20 cellular contexts compared by ENCODE assay signal in the genomic region with DNA sequence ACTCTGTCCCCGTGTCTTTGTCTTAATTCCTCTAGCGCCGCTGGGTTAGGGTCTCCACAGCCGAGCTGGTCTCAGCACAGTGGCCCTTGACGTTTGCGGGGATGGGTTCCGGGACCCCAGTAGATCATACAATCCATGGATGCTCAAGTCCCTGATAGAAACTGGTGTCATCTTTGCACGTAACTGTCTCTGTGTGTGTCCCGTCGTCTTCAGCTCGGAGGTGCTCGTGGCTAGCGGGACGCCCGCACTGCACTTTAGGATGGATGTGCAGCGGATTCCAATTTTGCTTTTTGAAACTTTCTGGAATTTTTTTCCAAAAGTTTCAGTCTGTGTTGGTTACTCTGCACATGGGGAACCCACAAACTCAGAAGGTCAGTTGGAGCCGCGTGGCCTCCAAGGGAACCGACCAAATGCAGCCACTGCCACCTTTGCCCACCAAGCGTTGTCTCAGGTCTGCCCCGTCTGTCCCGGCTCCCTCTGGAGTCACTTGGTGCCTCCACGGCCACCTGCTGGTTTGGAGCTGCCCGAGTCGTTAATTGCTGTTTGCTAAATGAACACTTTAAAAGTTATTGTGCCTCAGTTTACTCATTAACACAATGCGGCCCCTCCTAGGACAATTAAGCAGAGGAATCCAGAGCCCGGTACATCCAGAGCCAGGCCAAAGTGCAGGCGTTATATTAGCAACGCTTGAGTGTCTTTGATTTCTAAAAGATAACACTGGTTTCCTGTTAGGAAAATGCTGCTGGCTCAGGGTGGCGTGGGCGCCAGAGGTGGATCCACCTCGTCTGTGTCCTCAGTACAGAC. TPM values are rescaled to one million over a fixed set of nuclear protein-coding genes. Genes with fewer than 3 reads are reported as not detected.
DNase-seq lines count a peak whose midpoint lies in the region; ATAC-seq, FAIRE-seq and TF ChIP-seq lines count a peak whose summit lies in the region.
"Had no signal": no experiment of that assay in that cellular context is flagged by ENCODE, and none has a peak within 500 bp of the region (broad histone marks: within the 10 kb centered on the region; RNA-seq: fewer than 3 reads in every experiment).

No MANE protein-coding gene starts in this region.

- H4K8ac ChIP-seq in mesendoderm (ENCODE audit: low read depth, low read length) = no peak overlapping the region

- H3K4me2 ChIP-seq in BLaER1 (peak overlapping the region; percentile 87), neural progenitor cell (no peak overlapping the region), mesendoderm (ENCODE audit: low read length) (no peak overlapping the region)

- H3K9me3 Mint-ChIP-seq in neural progenitor cell = peaks cover 2% of the 10 kb centered on the region
- H3K9me3 Mint-ChIP-seq: HFFc6, IgD-negative memory B cell had no signal

- no peak overlapping the region for H3K23ac ChIP-seq in mesendoderm (ENCODE audit: low read length)

- H3K27ac ChIP-seq in BLaER1 (peak overlapping the region; percentile 91), neural progenitor cell (no peak overlapping the region), mesendoderm (ENCODE audit: low read depth, low read length) (no peak overlapping the region), pancreas (no peak overlapping the region)

- H3K79me1 ChIP-seq in mesendoderm (ENCODE audit: low read length) = no peaks in the 10 kb centered on the region

- ATAC-seq in pancreas = no peak

- H3K27ac Mint-ChIP-seq in neural progenitor cell = peak overlapping the region; percentile 53
- H3K27ac Mint-ChIP-seq: CD4-positive, CD25-positive, alpha-beta regulatory T cell; HFFc6; IgD-negative memory B cell had no signal

- H3K4me1 ChIP-seq in BLaER1 = peaks cover 89% of the 10 kb centered on the region
- H3K4me1 ChIP-seq in neural progenitor cell = peaks cover 4% of the 10 kb centered on the region
- H3K4me1 ChIP-seq in mesendoderm (ENCODE audit: control insufficient read depth, low read depth, low read length) = no peaks in the 10 kb centered on the region
- peaks cover 0 to 6% (median 2%) of the 10 kb centered on the region in 3 donors for H3K4me1 ChIP-seq in pancreas

- H3F3A ChIP-seq in neural progenitor cell (ENCODE audit: low read depth) = no peaks in the 10 kb centered on the region

- no peak overlapping the region for H2BK120ac ChIP-seq in mesendoderm (ENCODE audit: low read depth, low read length)

- peaks cover 17% of the 10 kb centered on the region for H3K4me1 Mint-ChIP-seq in neural progenitor cell

- intact Hi-C loops in pancreas (cut with DNase I) = no loop called here

- H2BK15ac ChIP-seq in mesendoderm (replicated peaks; ENCODE audit: low read depth) = no peak overlapping the region

- no peak overlapping the region for H3K4ac ChIP-seq in mesendoderm (ENCODE audit: low read depth, low read length)

- H2AK5ac ChIP-seq in mesendoderm (ENCODE audit: low read length) = no peak overlapping the region

- H3K9ac ChIP-seq in BLaER1 (peak overlapping the region; percentile 71), neural progenitor cell (no peak overlapping the region), mesendoderm (ENCODE audit: low read length) (no peak overlapping the region)

- no peak overlapping the region for H3K4me3 Mint-ChIP-seq in neural progenitor cell
- H3K4me3 Mint-ChIP-seq: CD4-positive, CD25-positive, alpha-beta regulatory T cell; HFFc6; IgD-negative memory B cell had no signal

- peaks cover 10% of the 10 kb centered on the region for H3K27me3 Mint-ChIP-seq in neural progenitor cell (ENCODE audit: insufficient read depth, low read depth)
- H3K27me3 Mint-ChIP-seq: CD4-positive, CD25-positive, alpha-beta regulatory T cell had no signal

- no CpG with 5 or more reads among the region's 32 CpGs for WGBS in mesendoderm (ENCODE audit: extremely low coverage, insufficient coverage, low lambda C conversion rate)
- 78 to 81% methylated on average over 32 of the region's 32 CpGs for WGBS in pancreas, 2 donors

- no peak for FAIRE-seq in pancreas (lab: Jason Lieb, UNC)
- FAIRE-seq: GM19239 had no signal

- no peak overlapping the region for H4K5ac ChIP-seq in mesendoderm (ENCODE audit: low read length)

- H4K20me1 ChIP-seq in BLaER1 (no peaks in the 10 kb centered on the region), neural progenitor cell (ENCODE audit: low read depth) (no peaks in the 10 kb centered on the region)

- H3K18ac ChIP-seq in mesendoderm (ENCODE audit: low read length) = no peak overlapping the region

- DNase-seq in HuH-7.5 (ENCODE audit: low spot score) (peak; percentile 42), epithelial cell of proximal tubule (ENCODE audit: low read depth) (no peak), neural progenitor cell (ENCODE audit: low spot score) (no peak), mesendoderm (no peak), pancreas (no peak), NCI-H748 treated with DMSO at 0.1 percent for 48 hours (lab: John Stamatoyannopoulos, UW) (no peak), SK-N-DZ (ENCODE audit: low spot score) (no peak)
- DNase-seq: ACHN; AML-193; CD4-positive, CD25-positive, alpha-beta regulatory T cell; DMS53; HFFc6; NCI-H2107; NCI-H226; RPMI8226; SW 1271 had no signal

- H2AFZ ChIP-seq in neural progenitor cell (replicated peaks) = no peak overlapping the region

- no peak overlapping the region for H3K56ac ChIP-seq in mesendoderm (ENCODE audit: low read length)

- no peaks in the 10 kb centered on the region for H3K36me3 Mint-ChIP-seq in neural progenitor cell
- H3K36me3 Mint-ChIP-seq: CD4-positive, CD25-positive, alpha-beta regulatory T cell; IgD-negative memory B cell had no signal

- TF ChIP-seq CTCF in epithelial cell of proximal tubule (conservative IDR thresholded peaks at IDR 0.05; ENCODE audit: low read depth, low read length) = peak; percentile 16
- no peak for TF ChIP-seq CTCF in neural progenitor cell (IDR thresholded peaks at IDR 0.05)
- TF ChIP-seq CTCF in pancreas (IDR thresholded peaks at IDR 0.05) = no peak

- no peaks in the 10 kb centered on the region for H3K36me3 ChIP-seq in BLaER1
- H3K36me3 ChIP-seq in neural progenitor cell = no peaks in the 10 kb centered on the region
- H3K36me3 ChIP-seq in mesendoderm (ENCODE audit: control insufficient read depth, insufficient read depth, low read length) = no peaks in the 10 kb centered on the region
- no peaks in the 10 kb centered on the region for H3K36me3 ChIP-seq in pancreas

- H2BK5ac ChIP-seq in mesendoderm (ENCODE audit: low read length) = no peak overlapping the region

- H3K9me3 ChIP-seq in BLaER1 (no peaks in the 10 kb centered on the region), neural progenitor cell (ENCODE audit: low read depth) (no peaks in the 10 kb centered on the region), pancreas (no peaks in the 10 kb centered on the region)

- H3K79me2 ChIP-seq in neural progenitor cell (ENCODE audit: low read depth) = no peaks in the 10 kb centered on the region
- H3K79me2 ChIP-seq in mesendoderm (ENCODE audit: control insufficient read depth, insufficient read depth, low read length) = no peaks in the 10 kb centered on the region

- H3K27me3 ChIP-seq in BLaER1 = no peaks in the 10 kb centered on the region
- H3K27me3 ChIP-seq in neural progenitor cell = peaks cover 2% of the 10 kb centered on the region
- no peaks in the 10 kb centered on the region for H3K27me3 ChIP-seq in mesendoderm (ENCODE audit: insufficient read depth, low read length, poor library complexity)
- no peaks in the 10 kb centered on the region for H3K27me3 ChIP-seq in pancreas

- peak overlapping the region; percentile 50; the same call in 1 of the 2 replicates for H3K4me3 ChIP-seq in BLaER1
- no peak overlapping the region for H3K4me3 ChIP-seq in epithelial cell of proximal tubule (ENCODE audit: low read depth, low read length)
- H3K4me3 ChIP-seq in neural progenitor cell = no peak overlapping the region
- H3K4me3 ChIP-seq in mesendoderm (ENCODE audit: low read length) = no peak overlapping the region
- H3K4me3 ChIP-seq in pancreas = no peak overlapping the region

RNA-seq across cellular contexts. Expression of a gene that starts 5.3 kb away (rescaled TPM):
- total RNA-seq in epithelial cell of proximal tubule (0.65 and 5.0 TPM in 2 replicates), neural progenitor cell (ENCODE audit: low replicate concordance) (0.24 and 0.74 TPM in 2 replicates), pancreas (100 to 1,000 TPM; 109 to 168 (median 125) TPM)
- polyA plus RNA-seq in mesendoderm (2013, experiment 1 of 2) = 1.2 TPM
- polyA plus RNA-seq in mesendoderm (2013, experiment 2 of 2) = 1.3 TPM
- polyA plus RNA-seq in pancreas = 100 to 1,000 TPM; 114 to 149 TPM
- polyA plus RNA-seq in SK-N-DZ (2014; cell fraction: cytosol; rRNA removed) = 0.59 and 1.1 TPM in 2 replicates
- 6.4 and 6.8 TPM in 2 replicates for polyA plus RNA-seq in SK-N-DZ (2014; cell fraction: nucleus; rRNA removed)
- total RNA-seq: CD4-positive, CD25-positive, alpha-beta regulatory T cell; H4; HFFc6 had no signal
- polyA plus RNA-seq: CD4-positive, CD25-positive, alpha-beta regulatory T cell; IgD-negative memory B cell had no signal

RNA-seq across cellular contexts. Expression of a gene that starts 32.6 kb away (rescaled TPM):
- total RNA-seq in epithelial cell of proximal tubule (16.6 and 20.2 TPM in 2 replicates), neural progenitor cell (ENCODE audit: low replicate concordance) (5.2 and 21.1 TPM in 2 replicates), pancreas (1 to 10 TPM in 2 of 6 donors, under 1 TPM in 4; 0.12 to 1.6 (median 0.70) TPM)
- 1.5 TPM for polyA plus RNA-seq in mesendoderm (2013, experiment 1 of 2)
- 0.95 TPM for polyA plus RNA-seq in mesendoderm (2013, experiment 2 of 2)
- polyA plus RNA-seq in pancreas = 1 to 10 TPM; 3.8 to 4.5 TPM
- 2.0 and 3.6 TPM in 2 replicates for polyA plus RNA-seq in SK-N-DZ (2014; cell fraction: cytosol; rRNA removed)
- 1.8 and 5.8 TPM in 2 replicates for polyA plus RNA-seq in SK-N-DZ (2014; cell fraction: nucleus; rRNA removed)
- polyA plus RNA-seq: IgD-negative memory B cell had no signal

RNA-seq across cellular contexts. Expression of a gene that starts 47.7 kb away (rescaled TPM):
- total RNA-seq in epithelial cell of proximal tubule (5,232 and 9,109 TPM in 2 replicates), neural progenitor cell (ENCODE audit: low replicate concordance) (1,914 and 5,602 TPM in 2 replicates), pancreas (1,000 to 10,000 TPM; 1,297 to 2,529 (median 1,763) TPM)
- 2,707 TPM for polyA plus RNA-seq in mesendoderm (2013, experiment 1 of 2)
- polyA plus RNA-seq in mesendoderm (2013, experiment 2 of 2) = 2,724 TPM
- 1,000 to 10,000 TPM; 3,226 to 6,500 TPM for polyA plus RNA-seq in pancreas
- polyA plus RNA-seq in SK-N-DZ (2014; cell fraction: cytosol; rRNA removed) = 15,157 and 26,083 TPM in 2 replicates
- 6,437 and 7,526 TPM in 2 replicates for polyA plus RNA-seq in SK-N-DZ (2014; cell fraction: nucleus; rRNA removed)

RNA-seq across cellular contexts. Expression of a gene that starts 49.4 kb away (rescaled TPM):
- total RNA-seq in epithelial cell of proximal tubule (132 and 160 TPM in 2 replicates), neural progenitor cell (ENCODE audit: low replicate concordance) (34.6 and 78.5 TPM in 2 replicates), pancreas (10 to 100 TPM; 27.6 to 54.4 (median 30.6) TPM)
- polyA plus RNA-seq in mesendoderm (2013, experiment 1 of 2) = 41.3 TPM
- polyA plus RNA-seq in mesendoderm (2013, experiment 2 of 2) = 41.5 TPM
- 10 to 100 TPM; 54.2 to 71.4 TPM for polyA plus RNA-seq in pancreas
- 119 and 120 TPM in 2 replicates for polyA plus RNA-seq in SK-N-DZ (2014; cell fraction: cytosol; rRNA removed)
- polyA plus RNA-seq in SK-N-DZ (2014; cell fraction: nucleus; rRNA removed) = 140 and 162 TPM in 2 replicates

RNA-seq across cellular contexts. Expression of a gene that starts 49.5 kb away (rescaled TPM):
- total RNA-seq in epithelial cell of proximal tubule (8.1 and 8.2 TPM in 2 replicates), neural progenitor cell (ENCODE audit: low replicate concordance) (9.3 and 14.1 TPM in 2 replicates), pancreas (1 to 10 TPM; 2.4 to 6.3 (median 3.3) TPM)
- polyA plus RNA-seq in mesendoderm (2013, experiment 1 of 2) = 16.3 TPM
- 15.7 TPM for polyA plus RNA-seq in mesendoderm (2013, experiment 2 of 2)
- polyA plus RNA-seq in pancreas = 1 to 10 TPM; 8.3 to 9.3 TPM
- 14.5 and 21.9 TPM in 2 replicates for polyA plus RNA-seq in SK-N-DZ (2014; cell fraction: cytosol; rRNA removed)
- 18.1 and 19.8 TPM in 2 replicates for polyA plus RNA-seq in SK-N-DZ (2014; cell fraction: nucleus; rRNA removed)

Comparison
In these comparisons a context has a peak if more than half of its experiments do, and no peak if none do; other contexts are left out.
1. RNA of a gene that starts 5.3 kb away (total RNA-seq): 109 to 168 TPM in pancreas; 0.65 to 5.0 TPM in epithelial cell of proximal tubule and 0.24 to 0.74 TPM in neural progenitor cell; every median in the first group is over 10 times any median in the second.